ENCODE assay signal across 17 cellular contexts in the genomic region with DNA sequence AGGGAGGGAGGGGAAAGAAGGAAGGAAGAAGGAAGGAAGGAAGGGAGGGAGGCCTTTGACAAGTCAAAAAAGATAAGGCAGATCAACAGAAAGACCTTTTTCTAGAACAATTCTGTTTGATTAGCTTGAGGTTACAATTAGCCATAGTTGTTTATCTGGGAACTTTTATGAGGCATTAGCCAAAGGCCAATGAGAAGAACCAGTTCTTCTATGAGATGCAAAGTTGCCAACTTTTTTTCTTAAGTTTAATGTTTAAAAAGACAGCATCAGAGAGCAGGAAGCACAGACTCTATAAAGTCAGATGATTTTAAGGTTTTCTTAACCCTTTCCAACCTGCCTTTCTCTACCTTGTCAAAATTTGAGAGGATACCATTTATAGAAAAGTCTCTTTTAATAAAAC.
A peak's percentile ranks its signal among the peaks of the same experiment; 100 is the strongest.
DNase-seq lines count a peak whose midpoint lies in the region; ATAC-seq and TF ChIP-seq lines count a peak whose summit lies in the region.
"Had no signal": no experiment of that assay in that cellular context is flagged by ENCODE, and none has a peak within 500 bp of the region (broad histone marks: within the 10 kb centered on the region; RNA-seq: fewer than 3 reads in every experiment).

No MANE protein-coding gene starts in this region.

- H3K27me3 ChIP-seq in hepatocyte (no peaks in the 10 kb centered on the region), upper lobe of right lung (no peaks in the 10 kb centered on the region), breast epithelium (no peaks in the 10 kb centered on the region)

- H2AFZ ChIP-seq in hepatocyte: no peak overlapping the region

- H3K4me1 ChIP-seq in HEK293 (ENCODE audit: control insufficient read depth, insufficient read depth, low read length) (no peaks in the 10 kb centered on the region), hepatocyte (ENCODE audit: insufficient read depth) (no peaks in the 10 kb centered on the region), upper lobe of right lung (no peaks in the 10 kb centered on the region), breast epithelium (no peaks in the 10 kb centered on the region)
- H3K4me1 ChIP-seq: BLaER1 treated with 17β-estradiol and CSF1 and Interleukin-3, amounts not matched to agents 10 nM and 100 nM had no signal

- intact Hi-C loops in upper lobe of right lung (cut with DNase I) (no loop called here), breast epithelium (cut with DNase I; ENCODE audit: low total_unique reads) (no loop called here)

- no peak overlapping the region for H3K4me2 ChIP-seq in hepatocyte
- H3K4me2 ChIP-seq: A549; BLaER1 treated with 17β-estradiol and CSF1 and Interleukin-3, amounts not matched to agents 10 nM and 100 nM had no signal

- no peaks in the 10 kb centered on the region for H3K79me2 ChIP-seq in hepatocyte

- ATAC-seq in HG02884 (IDR thresholded peaks at IDR 0.05; ENCODE audit: unreplicated experiment): no peak
- no peak for ATAC-seq in upper lobe of right lung
- ATAC-seq: A549; CD8-positive, alpha-beta T cell had no signal

- CTCF ChIA-PET in HEK293 (lab: Yijun Ruan, JAX): interaction anchor here (0.6 kb wide), 2 partner anchors 214 to 379 kb away, joined by 3 read pairs; no protein-coding TSS in a partner anchor

- no peak for TF ChIP-seq POLR2A in breast epithelium (IDR thresholded peaks at IDR 0.05)

- H3K4me3 ChIP-seq in HEK293 (ENCODE audit: low read depth, low read length) (no peak overlapping the region), hepatocyte (no peak overlapping the region), upper lobe of right lung (no peak overlapping the region), breast epithelium (no peak overlapping the region)
- H3K4me3 ChIP-seq: A549; BLaER1 treated with 17β-estradiol and CSF1 and Interleukin-3, amounts not matched to agents 10 nM and 100 nM had no signal

- H3K9me2 ChIP-seq in hepatocyte (replicated peaks; ENCODE audit: insufficient read depth): no peaks in the 10 kb centered on the region

- H4K20me1 ChIP-seq in hepatocyte (ENCODE audit: insufficient read depth, poor library complexity, severe bottlenecking): no peaks in the 10 kb centered on the region
- H4K20me1 ChIP-seq: BLaER1 treated with 17β-estradiol and CSF1 and Interleukin-3, amounts not matched to agents 10 nM and 100 nM had no signal

- no peak for TF ChIP-seq CTCF in HEK293 (tag by site-specific recombination; IDR thresholded peaks at IDR 0.05)
- TF ChIP-seq CTCF in VCaP (conservative IDR thresholded peaks at IDR 0.05): no peak
- TF ChIP-seq CTCF in hepatocyte (IDR thresholded peaks at IDR 0.05; ENCODE audit: poor library complexity): no peak
- no peak for TF ChIP-seq CTCF in upper lobe of right lung (IDR thresholded peaks at IDR 0.05)
- TF ChIP-seq CTCF in breast epithelium (IDR thresholded peaks at IDR 0.05): no peak

- H3K27ac ChIP-seq in HEK293 (ENCODE audit: extremely low read depth, low read depth, low read length) (no peak overlapping the region), VCaP (peak overlapping the region; percentile 84), hepatocyte (peak overlapping the region; percentile 11), upper lobe of right lung (no peak overlapping the region), breast epithelium (no peak overlapping the region)
- H3K27ac ChIP-seq: A549; BLaER1 treated with 17β-estradiol and CSF1 and Interleukin-3, amounts not matched to agents 10 nM and 100 nM had no signal

- H3K36me3 ChIP-seq in HEK293 (ENCODE audit: control insufficient read depth in 2 of 2, insufficient read depth in 1 of 2, low read length in 2 of 2) (no peaks in the 10 kb centered on the region), hepatocyte (replicated peaks; ENCODE audit: insufficient read depth, low read depth) (no peaks in the 10 kb centered on the region), upper lobe of right lung (no peaks in the 10 kb centered on the region), breast epithelium (no peaks in the 10 kb centered on the region)
- H3K36me3 ChIP-seq: BLaER1 treated with 17β-estradiol and CSF1 and Interleukin-3, amounts not matched to agents 10 nM and 100 nM had no signal

- DNase-seq in hepatocyte (ENCODE audit: low spot score) (no peak), renal cortical epithelial cell (ENCODE audit: low read depth) (peak; percentile 13), NCI-H2029 (lab: John Stamatoyannopoulos, UW) (no peak), upper lobe of right lung (no peak), breast epithelium (ENCODE audit: low spot score in 2 of 2) (no peak)
- DNase-seq: AML-193; Caco-2; Calu3; CD4-positive, alpha-beta T cell; CD8-positive, alpha-beta T cell; DMS79 treated with DMSO at 0.1 percent for 48 hours; GF-D8 had no signal

- POLR2A ChIA-PET in HEK293 (lab: Yijun Ruan, JAX): no interaction called here

- H3K9me3 ChIP-seq in HEK293 (ENCODE audit: control insufficient read depth, insufficient read depth, low read depth, low read length): no peaks in the 10 kb centered on the region
- no peaks in the 10 kb centered on the region for H3K9me3 ChIP-seq in hepatocyte (ENCODE audit: low read depth)
- no peaks in the 10 kb centered on the region for H3K9me3 ChIP-seq in upper lobe of right lung
- H3K9me3 ChIP-seq in breast epithelium: no peaks in the 10 kb centered on the region
- H3K9me3 ChIP-seq: A549, Caco-2 had no signal

TF ChIP-seq in HEK293, 187 proteins besides CTCF, POLR2A, EP300 and RAD21:
- TF ChIP-seq, protein P1, sequence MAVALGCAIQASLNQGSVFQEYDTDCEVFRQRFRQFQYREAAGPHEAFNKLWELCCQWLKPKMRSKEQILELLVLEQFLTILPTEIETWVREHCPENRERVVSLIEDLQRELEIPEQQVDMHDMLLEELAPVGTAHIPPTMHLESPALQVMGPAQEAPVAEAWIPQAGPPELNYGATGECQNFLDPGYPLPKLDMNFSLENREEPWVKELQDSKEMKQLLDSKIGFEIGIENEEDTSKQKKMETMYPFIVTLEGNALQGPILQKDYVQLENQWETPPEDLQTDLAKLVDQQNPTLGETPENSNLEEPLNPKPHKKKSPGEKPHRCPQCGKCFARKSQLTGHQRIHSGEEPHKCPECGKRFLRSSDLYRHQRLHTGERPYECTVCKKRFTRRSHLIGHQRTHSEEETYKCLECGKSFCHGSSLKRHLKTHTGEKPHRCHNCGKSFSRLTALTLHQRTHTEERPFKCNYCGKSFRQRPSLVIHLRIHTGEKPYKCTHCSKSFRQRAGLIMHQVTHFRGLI (tag by site-specific recombination; IDR thresholded peaks at IDR 0.05): no peak
- TF ChIP-seq FEZF1 (tag by site-specific recombination; IDR thresholded peaks at IDR 0.05): no peak
- no peak for TF ChIP-seq ZNF48 (tag by site-specific recombination; IDR thresholded peaks at IDR 0.05)
- TF ChIP-seq, protein P2, sequence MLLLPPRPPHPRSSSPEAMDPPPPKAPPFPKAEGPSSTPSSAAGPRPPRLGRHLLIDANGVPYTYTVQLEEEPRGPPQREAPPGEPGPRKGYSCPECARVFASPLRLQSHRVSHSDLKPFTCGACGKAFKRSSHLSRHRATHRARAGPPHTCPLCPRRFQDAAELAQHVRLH (tag by site-specific recombination; IDR thresholded peaks at IDR 0.05): no peak
- peak; percentile 35; the same call in 1 of the 2 replicates for TF ChIP-seq ZNF366 (tag by site-specific recombination; conservative IDR thresholded peaks at IDR 0.05)
- TF ChIP-seq ZNF146 (tag by site-specific recombination; IDR thresholded peaks at IDR 0.05): no peak
- TF ChIP-seq ZNF548 (tag by site-specific recombination; IDR thresholded peaks at IDR 0.05): no peak
- TF ChIP-seq ZNF510 (tag by site-specific recombination; IDR thresholded peaks at IDR 0.05; ENCODE audit: insufficient replicate concordance): no peak
- TF ChIP-seq ZBTB17 (tag by site-specific recombination; IDR thresholded peaks at IDR 0.05): no peak

Comparison
In these comparisons a context has a peak if more than half of its experiments do, and no peak if none do; other contexts are left out.
1. H3K27ac ChIP-seq: peak in VCaP (single experiment) and hepatocyte (single experiment); none in HEK293 (single experiment), upper lobe of right lung (single experiment) and breast epithelium (0 of 2).